ENCODE assay signal across 8 cellular contexts in genomic region chr4:185534850-185535761, GRCh38. TPM values are rescaled to one million over a fixed set of nuclear protein-coding genes. Genes with fewer than 3 reads are reported as not detected.
DNase-seq lines count a peak whose midpoint lies in the region; ATAC-seq, FAIRE-seq and TF ChIP-seq lines count a peak whose summit lies in the region.

Gene PDLIM3, minus strand, starts transcription at chr4:185535507. Its CDS starts 73 bp downstream, at chr4:185535434.

- CTCF ChIA-PET in CD4-positive, alpha-beta memory T cell (lab: Charles Lee; ENCODE audit: partially characterized antibody), result no interaction called here

- DNase-seq in CD4-positive, alpha-beta memory T cell, result no peak
- peak; percentile 25 for DNase-seq in H54 (ENCODE audit: insufficient read length, low spot score)
- DNase-seq in SHP77 treated with DMSO at 0.1 percent for 48 hours (lab: John Stamatoyannopoulos, UW), result peak; percentile 13
- DNase-seq in epithelial cell of proximal tubule (ENCODE audit: low read depth), result no peak
- peak; percentile 40 to 52 for DNase-seq in mesothelial cell of epicardium (ENCODE audit: low spot score in 2 of 2, unreplicated experiment in 2 of 2)
- DNase-seq in type B pancreatic cell (ENCODE audit: extremely low spot score, unreplicated experiment), result no peak

- no peaks in the 10 kb centered on the region for H3K36me3 Mint-ChIP-seq in CD4-positive, alpha-beta memory T cell
- no peaks in the 10 kb centered on the region for H3K36me3 Mint-ChIP-seq in mesothelial cell of epicardium
- H3K36me3 Mint-ChIP-seq in type B pancreatic cell, result no peaks in the 10 kb centered on the region

- no peaks in the 10 kb centered on the region for H3K9me3 Mint-ChIP-seq in CD4-positive, alpha-beta memory T cell
- H3K9me3 Mint-ChIP-seq in mesothelial cell of epicardium (no peaks in the 10 kb centered on the region), type B pancreatic cell (no peaks in the 10 kb centered on the region)

- peaks cover 21% of the 10 kb centered on the region for H3K27me3 ChIP-seq in CD4-positive, alpha-beta memory T cell (ENCODE audit: insufficient read depth, low read length)

- H3K27ac ChIP-seq in CD4-positive, alpha-beta memory T cell (ENCODE audit: low read depth, low read length), result no peak within 1 kb of the TSS

- FAIRE-seq in H54 (lab: Jason Lieb, UNC), result no peak

- peaks cover 25 to 34% of the 10 kb centered on the region in 2 donors for H3K27me3 Mint-ChIP-seq in CD4-positive, alpha-beta memory T cell
- H3K27me3 Mint-ChIP-seq in mesothelial cell of epicardium (ENCODE audit: low read depth), result peaks cover 26% of the 10 kb centered on the region
- peaks cover 46% of the 10 kb centered on the region for H3K27me3 Mint-ChIP-seq in type B pancreatic cell

- peaks cover 5% of the 10 kb centered on the region for H3K4me1 ChIP-seq in CD4-positive, alpha-beta memory T cell (ENCODE audit: insufficient read depth, low read length)

- POLR2A ChIA-PET in CD4-positive, alpha-beta memory T cell (lab: Charles Lee; ENCODE audit: partially characterized antibody), result no interaction called here

- peaks cover 4 to 11% (median 5%) of the 10 kb centered on the region in 4 donors for H3K4me1 Mint-ChIP-seq in CD4-positive, alpha-beta memory T cell
- peaks cover 6% of the 10 kb centered on the region for H3K4me1 Mint-ChIP-seq in mesothelial cell of epicardium
- H3K4me1 Mint-ChIP-seq in type B pancreatic cell (ENCODE audit: unreplicated experiment), result peaks cover 4% of the 10 kb centered on the region

- no peaks in the 10 kb centered on the region for H3K36me3 ChIP-seq in CD4-positive, alpha-beta memory T cell (ENCODE audit: insufficient read depth, low read length)

- H3K27ac Mint-ChIP-seq in CD4-positive, alpha-beta memory T cell, result no peak within 1 kb of the TSS
- peak within 1 kb of the TSS; percentile 35 for H3K27ac Mint-ChIP-seq in mesothelial cell of epicardium
- H3K27ac Mint-ChIP-seq in type B pancreatic cell, result no peak within 1 kb of the TSS

- H3K4me3 Mint-ChIP-seq in CD4-positive, alpha-beta memory T cell, result peak within 1 kb of the TSS in 7 of 8 donors; percentile 22 to 80 (median 64)
- H3K4me3 Mint-ChIP-seq in mesothelial cell of epicardium, result peak within 1 kb of the TSS; percentile 76
- peak within 1 kb of the TSS; percentile 88 for H3K4me3 Mint-ChIP-seq in type B pancreatic cell

- no peak for ATAC-seq in HG03095 (IDR thresholded peaks at IDR 0.05; ENCODE audit: unreplicated experiment)
- ATAC-seq in GM18861 (IDR thresholded peaks at IDR 0.05; ENCODE audit: unreplicated experiment), result no peak

- no peak for TF ChIP-seq CTCF in epithelial cell of proximal tubule (conservative IDR thresholded peaks at IDR 0.05; ENCODE audit: low read depth, low read length)
- TF ChIP-seq CTCF in mesothelial cell of epicardium (IDR thresholded peaks at IDR 0.05; ENCODE audit: unreplicated experiment), result no peak
- no peak for TF ChIP-seq CTCF in type B pancreatic cell (conservative IDR thresholded peaks at IDR 0.05)

- TF ChIP-seq POLR2A in H54 (IDR thresholded peaks at IDR 0.05; ENCODE audit: low read depth, low read length), result 0 out of 2 replicates have a peak, but pooled peaks have one; percentile 21

- intact Hi-C loops in CD4-positive, alpha-beta memory T cell (cut with micrococcal nuclease), result no loop called here

- H3K9me3 ChIP-seq in CD4-positive, alpha-beta memory T cell (ENCODE audit: control insufficient read depth in 1 of 2, low read length in 2 of 2), result no peaks in the 10 kb centered on the region

- no peak within 1 kb of the TSS for H3K4me3 ChIP-seq in CD4-positive, alpha-beta memory T cell (ENCODE audit: low read length in 2 of 2)
- peak within 1 kb of the TSS; percentile 62 for H3K4me3 ChIP-seq in epithelial cell of proximal tubule (ENCODE audit: low read depth, low read length)

RNA-seq across cellular contexts. Expression of gene PDLIM3, which starts in this region (rescaled TPM):
- total RNA-seq in CD4-positive, alpha-beta memory T cell, result not detected
- polyA plus RNA-seq in CD4-positive, alpha-beta memory T cell, result not detected
- total RNA-seq in epithelial cell of proximal tubule (7.8 and 8.5 TPM in 2 replicates), mesothelial cell of epicardium (8.4 to 11.2 TPM (median 9.2 TPM) in 3 replicates), type B pancreatic cell (ENCODE audit: low replicate concordance) (0.93 and 6.7 TPM in 2 replicates)

Comparison
In these comparisons a context has a peak if more than half of its experiments do, and no peak if none do; other contexts are left out.
1. DNase-seq: peak in H54 (single experiment), SHP77 treated with DMSO at 0.1 percent for 48 hours (single experiment) and mesothelial cell of epicardium (2 of 2); none in CD4-positive, alpha-beta memory T cell (0 of 5), epithelial cell of proximal tubule (single experiment) and type B pancreatic cell (single experiment).
2. Peak in every context shown above with its lines, with median percentiles within 50 percentile points of each other: H3K4me3 Mint-ChIP-seq.